ENCODE assay signal across 22 cellular contexts in genomic region chr1:235054961-235055360, GRCh38.
DNase-seq lines count a peak whose midpoint lies in the region; ATAC-seq and TF ChIP-seq lines count a peak whose summit lies in the region.
"Had no signal": no experiment of that assay in that cellular context is flagged by ENCODE, and none has a peak within 500 bp of the region (broad histone marks: within the 10 kb centered on the region; RNA-seq: fewer than 3 reads in every experiment).

No MANE protein-coding gene starts in this region.

- TF ChIP-seq CTCF in fibroblast of villous mesenchyme (IDR thresholded peaks at IDR 0.05; ENCODE audit: insufficient read depth, low read depth, low read length) (peak; percentile 17), osteoblast (IDR thresholded peaks at IDR 0.05; ENCODE audit: extremely low read depth, low read depth, low read length) (no peak)

- peaks cover 11% of the 10 kb centered on the region for H3K4me1 ChIP-seq in osteoblast (ENCODE audit: insufficient read depth, low read length)

- no peaks in the 10 kb centered on the region for H3K79me2 ChIP-seq in osteoblast (ENCODE audit: insufficient read depth, low read length)

- H3K27me3 ChIP-seq in H7 (ENCODE audit: control insufficient read depth, insufficient read depth, low read length) (no peaks in the 10 kb centered on the region), osteoblast (ENCODE audit: insufficient read depth, low read length) (no peaks in the 10 kb centered on the region)

- no peak overlapping the region for H3K27ac ChIP-seq in osteoblast (ENCODE audit: low read depth, low read length)
- H3K27ac ChIP-seq: SK-N-MC had no signal

- no peak for ATAC-seq in GM21619 (IDR thresholded peaks at IDR 0.05; ENCODE audit: unreplicated experiment)
- ATAC-seq in HG02840 (IDR thresholded peaks at IDR 0.05; ENCODE audit: low FRiP score, unreplicated experiment): no peak
- ATAC-seq in GM18511 (IDR thresholded peaks at IDR 0.05; ENCODE audit: unreplicated experiment): no peak
- no peak for ATAC-seq in HG03196 (IDR thresholded peaks at IDR 0.05; ENCODE audit: unreplicated experiment)

- no peaks in the 10 kb centered on the region for H4K20me1 ChIP-seq in osteoblast (ENCODE audit: insufficient read depth, low read length)

- H3K9me3 ChIP-seq in osteoblast (ENCODE audit: low read depth, low read length): no peaks in the 10 kb centered on the region

- H2AFZ ChIP-seq in osteoblast (ENCODE audit: low read length): no peak overlapping the region

- peak; percentile 23 for DNase-seq in D341Med (ENCODE audit: low spot score)
- peak; percentile 8 for DNase-seq in H7
- DNase-seq in fibroblast of villous mesenchyme (ENCODE audit: low read depth): no peak
- DNase-seq in osteoblast (ENCODE audit: insufficient read length, low spot score, missing footprints): peak; percentile 27
- DNase-seq: AML-193, DMS 273 treated with DMSO at 0.1 percent for 48 hours, GF-D8, GOT3, Karpas-422, MM.1S, NCI-H1092, NCI-H1436 treated with DMSO at 0.1 percent for 48 hours, NCI-H2029 treated with DMSO at 0.1 percent for 48 hours, NCI-H2171 treated with DMSO at 0.1 percent for 48 hours, NCI-H446, NCI-H69, Right ventricle myocardium superior had no signal

- no peak overlapping the region for H3K4me3 ChIP-seq in H7 (ENCODE audit: insufficient read depth, low read depth, low read length)
- H3K4me3 ChIP-seq in fibroblast of villous mesenchyme (ENCODE audit: low read depth, low read length): no peak overlapping the region
- no peak overlapping the region for H3K4me3 ChIP-seq in osteoblast (ENCODE audit: insufficient read depth, low read length)
- H3K4me3 ChIP-seq: SK-N-MC had no signal

- no peak overlapping the region for H3K4me2 ChIP-seq in osteoblast (ENCODE audit: insufficient read depth, low read length)

- no peaks in the 10 kb centered on the region for H3K36me3 ChIP-seq in H7 (replicated peaks; ENCODE audit: control insufficient read depth, insufficient read depth, low read length)
- no peaks in the 10 kb centered on the region for H3K36me3 ChIP-seq in osteoblast (ENCODE audit: insufficient read depth, low read length)
